In the genomic region with DNA sequence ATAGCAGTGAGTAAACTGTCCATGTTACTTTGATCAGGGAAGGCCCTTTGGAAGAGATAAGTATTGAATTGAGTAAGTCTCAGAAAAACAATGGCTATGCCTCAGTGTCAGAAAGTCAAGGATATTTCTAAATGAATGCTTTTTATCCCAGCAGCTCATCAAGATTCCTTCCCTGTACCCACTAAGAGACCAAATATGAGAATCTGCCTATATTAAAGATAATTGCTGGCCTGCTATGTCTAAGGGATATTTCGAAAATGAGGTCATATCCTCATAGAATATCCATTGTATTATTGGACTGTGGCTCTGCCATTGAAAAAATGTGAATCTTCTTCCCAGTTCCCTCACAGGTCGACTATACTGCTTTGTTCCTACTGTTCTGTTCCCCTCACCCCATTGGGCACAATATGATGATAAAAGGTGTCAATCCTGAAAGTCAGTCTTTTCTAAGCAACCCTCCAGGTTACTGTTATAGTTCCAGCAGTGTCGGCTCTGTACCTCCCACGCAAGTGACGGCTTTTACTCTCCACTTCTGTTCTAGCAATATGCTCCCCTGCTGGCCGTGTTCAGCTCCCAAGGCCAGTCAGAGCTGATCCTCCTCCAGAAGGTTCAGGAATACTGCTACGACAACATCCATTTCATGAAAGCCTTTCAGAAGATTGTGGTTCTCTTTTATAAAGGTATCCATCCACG, we compare ENCODE assay signal across 18 cellular contexts. TPM values are rescaled to one million over a fixed set of nuclear protein-coding genes. Genes with fewer than 3 reads are reported as not detected.
A peak's percentile ranks its signal among the peaks of the same experiment; 100 is the strongest.
DNase-seq lines count a peak whose midpoint lies in the region; ATAC-seq and TF ChIP-seq lines count a peak whose summit lies in the region.
"Had no signal": no experiment of that assay in that cellular context is flagged by ENCODE, and none has a peak within 500 bp of the region (broad histone marks: within the 10 kb centered on the region; RNA-seq: fewer than 3 reads in every experiment).

No MANE protein-coding gene starts in this region.

- H3K4me1 Mint-ChIP-seq in HFFc6 (ENCODE audit: low read depth): peaks cover 80% of the 10 kb centered on the region

- intact Hi-C loops in tibial artery (cut with DNase I; ENCODE audit: low total_unique reads) (loop anchor here (2.0 kb wide), 1 partner anchor 219 kb away; no protein-coding TSS in a partner anchor), gastrocnemius medialis (cut with DNase I; ENCODE audit: low total_unique reads) (no loop called here)

- no peak for ATAC-seq in gastrocnemius medialis
- ATAC-seq in HG02588 (IDR thresholded peaks at IDR 0.05; ENCODE audit: unreplicated experiment): no peak
- ATAC-seq in HG02678 (IDR thresholded peaks at IDR 0.05; ENCODE audit: unreplicated experiment): no peak
- ATAC-seq: T-helper 17 cell had no signal

- H3K4me3 ChIP-seq in foreskin fibroblast (ENCODE audit: low read depth in 1 of 2, low read length in 2 of 2) (no peak overlapping the region), tibial artery (no peak overlapping the region), gastrocnemius medialis (no peak overlapping the region)
- H3K4me3 ChIP-seq: skin epidermis, thoracic aorta had no signal

- TF ChIP-seq CTCF in HFFc6 (IDR thresholded peaks at IDR 0.05) (no peak), foreskin fibroblast (IDR thresholded peaks at IDR 0.05; ENCODE audit: low read depth, low read length) (no peak), tibial artery (IDR thresholded peaks at IDR 0.05) (no peak), gastrocnemius medialis (IDR thresholded peaks at IDR 0.05 in 4 of 5, conservative IDR thresholded peaks at IDR 0.05 in 1 of 5) (no peak)

- no peak for TF ChIP-seq POLR2A in gastrocnemius medialis (IDR thresholded peaks at IDR 0.05)

- peak; percentile 78 for DNase-seq in HFFc6
- DNase-seq in foreskin fibroblast: peak; percentile 18 to 43
- no peak for DNase-seq in tibial artery
- no peak for DNase-seq in gastrocnemius medialis
- DNase-seq: activated effector memory CD4-positive, alpha-beta T cell treated with anti-CD3 and anti-CD28 coated beads, Interleukin-2, amount 50 U/mL, for 16 hours; CD4-positive, CD25-positive, alpha-beta regulatory T cell; DMS79; NCI-H1436; SHP77; stimulated activated CD4-positive, alpha-beta T cell treated with anti-CD3 and anti-CD28 coated beads, Interleukin-4, amount 100 ng/mL, for 4 hours; T-helper 17 cell had no signal

- no peaks in the 10 kb centered on the region for H3K9me3 Mint-ChIP-seq in HFFc6
- H3K9me3 Mint-ChIP-seq: CD4-positive, CD25-positive, alpha-beta regulatory T cell; dendritic cell treated with granulocyte-macrophage colony-stimulating factor and Interleukin-4, amounts not matched to agents 40 ng/mL and 50 ng/mL, for 4 days had no signal

- in situ Hi-C loops in gastrocnemius medialis (cut with MboI; ENCODE audit: low sequenced_read_pairs in 4 of 4): loop anchor here in 2 of 4 donors (25.0 kb wide), 1 partner anchor 215 kb away; no protein-coding TSS in a partner anchor

- H3K36me3 ChIP-seq in tibial artery (peaks cover 0 to 28% (median 10%) of the 10 kb centered on the region in 3 donors), gastrocnemius medialis (peaks cover 6 to 82% of the 10 kb centered on the region in 2 donors)
- H3K36me3 ChIP-seq: thoracic aorta had no signal

- H3K4me1 ChIP-seq in tibial artery (peaks cover 0 to 56% (median 6%) of the 10 kb centered on the region in 4 donors), gastrocnemius medialis (no peaks in the 10 kb centered on the region)
- H3K4me1 ChIP-seq: parathyroid adenoma had no signal

- H3K9me3 ChIP-seq in tibial artery (no peaks in the 10 kb centered on the region), gastrocnemius medialis (no peaks in the 10 kb centered on the region)
- H3K9me3 ChIP-seq: thoracic aorta had no signal

- peak overlapping the region; percentile 83 for H3K27ac Mint-ChIP-seq in HFFc6
- H3K27ac Mint-ChIP-seq: CD4-positive, CD25-positive, alpha-beta regulatory T cell; dendritic cell treated with granulocyte-macrophage colony-stimulating factor and Interleukin-4, amounts not matched to agents 40 ng/mL and 50 ng/mL, for 4 days; T-helper 17 cell had no signal

- H3K27ac ChIP-seq in angular gyrus (ENCODE audit: low read depth, low read length) (peak overlapping the region; percentile 47), tibial artery (peak overlapping the region; percentile 20 to 49), gastrocnemius medialis (no peak overlapping the region)
- H3K27ac ChIP-seq: parathyroid adenoma, skin epidermis had no signal

- H3K27me3 Mint-ChIP-seq in HFFc6 (ENCODE audit: insufficient read depth): peaks cover 3% of the 10 kb centered on the region; the same call in 1 of the 2 replicates
- H3K27me3 Mint-ChIP-seq: CD4-positive, CD25-positive, alpha-beta regulatory T cell; dendritic cell treated with granulocyte-macrophage colony-stimulating factor and Interleukin-4, amounts not matched to agents 40 ng/mL and 50 ng/mL, for 4 days; T-helper 17 cell had no signal

- H3K27me3 ChIP-seq in tibial artery (no peaks in the 10 kb centered on the region), gastrocnemius medialis (no peaks in the 10 kb centered on the region)

- peaks cover 56% of the 10 kb centered on the region for H3K36me3 Mint-ChIP-seq in HFFc6 (ENCODE audit: low read depth)

- H3K4me3 Mint-ChIP-seq in HFFc6: peak overlapping the region; percentile 38
- H3K4me3 Mint-ChIP-seq: CD4-positive, CD25-positive, alpha-beta regulatory T cell; dendritic cell treated with granulocyte-macrophage colony-stimulating factor and Interleukin-4, amounts not matched to agents 40 ng/mL and 50 ng/mL, for 4 days; T-helper 17 cell had no signal

RNA-seq across cellular contexts. Expression of a gene that starts 51.7 kb away (rescaled TPM):
- total RNA-seq in HFFc6 (2021; fragmentation: NEBNext Ultra II Directional; extraction: Animal tissue kit (Norgen Biotek cat#: 25700)): 100 to 1,000 TPM in 2 of 6 experiments, 10 to 100 TPM in 4; 75.8 to 104 (median 94.5) TPM
- total RNA-seq in gastrocnemius medialis: 100 to 1,000 TPM in 3 of 4 donors, 10 to 100 TPM in 1; 86.6 to 145 (median 123) TPM

RNA-seq across cellular contexts. Expression of a gene that starts 52.1 kb away (rescaled TPM):
- total RNA-seq in HFFc6 (2021; fragmentation: NEBNext Ultra II Directional; extraction: Animal tissue kit (Norgen Biotek cat#: 25700)): 10 to 100 TPM; 21.0 to 26.2 (median 23.4) TPM
- total RNA-seq in gastrocnemius medialis: 10 to 100 TPM in 1 of 4 donors, 1 to 10 TPM in 3; 7.9 to 16.2 (median 8.6) TPM

RNA-seq across cellular contexts. Expression of a gene that starts 55.9 kb away (rescaled TPM):
- 10 to 100 TPM; 19.5 to 60.9 (median 23.4) TPM for total RNA-seq in HFFc6 (2021; fragmentation: NEBNext Ultra II Directional; extraction: Animal tissue kit (Norgen Biotek cat#: 25700))
- total RNA-seq in gastrocnemius medialis: 1 to 10 TPM; 2.8 to 8.3 (median 6.9) TPM

Comparison
In these comparisons a context has a peak if more than half of its experiments do, and no peak if none do; other contexts are left out.
1. DNase-seq: peak in HFFc6 (single experiment) and foreskin fibroblast (2 of 2); none in tibial artery (0 of 2) and gastrocnemius medialis (0 of 2).
2. H3K27ac ChIP-seq: peak in angular gyrus (single experiment) and tibial artery (2 of 2); none in gastrocnemius medialis (0 of 4).